In genomic region chr15:31215490-31216209, GRCh38 we compare ENCODE assay signal across 1 cellular context.
TF ChIP-seq lines count a peak whose summit lies in the region.

No MANE protein-coding gene starts in this region.

TF ChIP-seq in HEK293, 187 proteins besides CTCF, POLR2A, EP300 and RAD21 (continued from another document):
- peak; percentile 62; the same call in 1 of the 2 replicates for TF ChIP-seq ZNF692 (tag by site-specific recombination; IDR thresholded peaks at IDR 0.05)
- peak; percentile 70; the same call in 1 of the 2 replicates for TF ChIP-seq ZNF777 (tag by site-specific recombination; IDR thresholded peaks at IDR 0.05; ENCODE audit: borderline replicate concordance)
- TF ChIP-seq ZXDB (tag by site-specific recombination; IDR thresholded peaks at IDR 0.05), result peak; percentile 49; the same call in 1 of the 2 replicates
- TF ChIP-seq PRDM10 (tag by site-specific recombination; IDR thresholded peaks at IDR 0.05), result peak; percentile 67
- peak; percentile 47 for TF ChIP-seq GLIS1 (tag by site-specific recombination; IDR thresholded peaks at IDR 0.05)
- peak; percentile 80 for TF ChIP-seq ZNF341 (tag by site-specific recombination; IDR thresholded peaks at IDR 0.05; ENCODE audit: low read depth)
- TF ChIP-seq ZBTB20 (tag by site-specific recombination; IDR thresholded peaks at IDR 0.05), result peak; percentile 91
- peak; percentile 97 for TF ChIP-seq KLF8 (tag by site-specific recombination; IDR thresholded peaks at IDR 0.05)
- peak; percentile 37 for TF ChIP-seq SP3 (tag by site-specific recombination; IDR thresholded peaks at IDR 0.05)
- TF ChIP-seq PATZ1 (tag by site-specific recombination; IDR thresholded peaks at IDR 0.05), result peak; percentile 74
- peak; percentile 33; the same call in 1 of the 2 replicates for TF ChIP-seq ZNF600 (tag by site-specific recombination; IDR thresholded peaks at IDR 0.05)
- peak; percentile 98 for TF ChIP-seq ZBTB8A (tag by site-specific recombination; IDR thresholded peaks at IDR 0.05)
- 0 out of 2 replicates have a peak, but pooled peaks have one; percentile 25 for TF ChIP-seq KLF10 (tag by site-specific recombination; IDR thresholded peaks at IDR 0.05)
- TF ChIP-seq ZBTB26 (tag by site-specific recombination; optimal IDR thresholded peaks at IDR 0.05), result peak; percentile 81
- TF ChIP-seq HOXA7 (CRISPR knock-in tag; IDR thresholded peaks at IDR 0.05; ENCODE audit: borderline replicate concordance), result no peak
- peak; percentile 70; the same call in 1 of the 2 replicates for TF ChIP-seq ZNF398 (tag by site-specific recombination; IDR thresholded peaks at IDR 0.05)
- TF ChIP-seq KLF7 (tag by site-specific recombination; IDR thresholded peaks at IDR 0.05; ENCODE audit: borderline replicate concordance), result peak; percentile 98
- peak; percentile 54; the same call in 1 of the 2 replicates for TF ChIP-seq KLF16 (tag by site-specific recombination; IDR thresholded peaks at IDR 0.05)
